Comparison of ENCODE assay signal across 9 cellular contexts in the genomic region with DNA sequence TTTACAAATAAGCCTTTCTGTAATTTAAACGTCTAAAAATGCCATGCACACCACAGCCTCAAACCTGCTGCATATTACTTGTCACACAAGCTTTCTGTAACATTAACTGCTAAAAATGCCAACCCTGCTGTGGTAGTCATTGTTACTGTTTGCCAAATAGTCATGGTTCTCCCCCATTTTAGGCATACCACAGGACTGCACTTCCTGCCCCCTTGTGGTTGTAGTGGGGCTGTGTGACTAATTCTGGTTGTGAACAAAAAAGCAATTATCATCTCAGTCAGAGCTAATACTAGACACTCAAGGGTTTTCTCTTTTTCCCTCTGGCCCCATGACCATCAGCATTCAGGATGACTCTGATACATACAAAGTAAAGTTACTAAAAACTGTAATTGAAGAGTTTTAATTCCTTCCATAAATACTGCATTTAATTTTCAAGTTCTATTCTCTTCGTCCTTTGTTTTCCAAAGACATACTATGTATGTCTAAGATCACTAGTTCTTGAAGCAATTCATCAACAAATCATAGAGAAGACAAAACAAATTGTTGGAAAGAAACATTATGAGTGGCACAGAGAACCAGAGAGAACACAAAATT. TPM values are rescaled to one million over a fixed set of nuclear protein-coding genes. Genes with fewer than 3 reads are reported as not detected.
DNase-seq lines count a peak whose midpoint lies in the region; ATAC-seq and TF ChIP-seq lines count a peak whose summit lies in the region.
"Had no signal": no experiment of that assay in that cellular context is flagged by ENCODE, and none has a peak within 500 bp of the region (broad histone marks: within the 10 kb centered on the region; RNA-seq: fewer than 3 reads in every experiment).

No MANE protein-coding gene starts in this region.

- intact Hi-C loops in activated CD4-positive, alpha-beta T cell treated with anti-CD3 and anti-CD28 coated beads, Interleukin-2, amount 10 ng/mL, durations not matched to agents 24 days and 14 days (cut with micrococcal nuclease) = loop anchor here (10.0 kb wide), 1 partner anchor 203 kb away; no protein-coding TSS in a partner anchor

- no peak overlapping the region for H3K4me2 ChIP-seq in MM.1S (ENCODE audit: low read depth, low read length)

- no peaks in the 10 kb centered on the region for H4K20me1 ChIP-seq in MM.1S (ENCODE audit: insufficient read depth, low read length)

- peak; percentile 57 for DNase-seq in activated CD4-positive, alpha-beta T cell treated with anti-CD3 and anti-CD28 coated beads, Interleukin-2, amount 10 ng/mL, durations not matched to agents 24 days and 14 days
- no peak for DNase-seq in activated CD4-positive, alpha-beta T cell treated with anti-CD3 and anti-CD28 coated beads for 4 hours
- DNase-seq in MM.1S (peak; percentile 36), amniotic epithelial cell (ENCODE audit: low read depth) (peak; percentile 25), left lobe of liver (ENCODE audit: low spot score) (no peak), NCI-H146 (lab: John Stamatoyannopoulos, UW) (no peak)
- DNase-seq in stimulated activated naive CD4-positive, alpha-beta T cell treated with Interleukin-2 at 50 U/mL for 16 hours (lab: John Stamatoyannopoulos, UW) = no peak

- no peak overlapping the region for H3K4me3 ChIP-seq in MM.1S (ENCODE audit: low read length)

- TF ChIP-seq CTCF in MM.1S (IDR thresholded peaks at IDR 0.05; ENCODE audit: low read length) = peak; percentile 49

- H3K4me3 Mint-ChIP-seq in activated CD4-positive, alpha-beta T cell treated with anti-CD3 and anti-CD28 coated beads, Interleukin-2, amount 10 ng/mL, durations not matched to agents 24 days and 14 days = no peak overlapping the region
- H3K4me3 Mint-ChIP-seq: central memory CD8-positive, alpha-beta T cell had no signal

- ATAC-seq in GM21786 (IDR thresholded peaks at IDR 0.05; ENCODE audit: unreplicated experiment) = peak; percentile 82
- ATAC-seq in left lobe of liver = peak; percentile 48

- H3K27me3 ChIP-seq in MM.1S (replicated peaks; ENCODE audit: insufficient read depth, low read length) = no peaks in the 10 kb centered on the region

- H3K27ac ChIP-seq in MM.1S (ENCODE audit: low read length) = no peak overlapping the region

- peaks cover 6% of the 10 kb centered on the region for H3K27me3 Mint-ChIP-seq in activated CD4-positive, alpha-beta T cell treated with anti-CD3 and anti-CD28 coated beads, Interleukin-2, amount 10 ng/mL, durations not matched to agents 24 days and 14 days

- no peak overlapping the region for H3K9ac ChIP-seq in MM.1S (ENCODE audit: low read length)

- H3K9me3 Mint-ChIP-seq in activated CD4-positive, alpha-beta T cell treated with anti-CD3 and anti-CD28 coated beads, Interleukin-2, amount 10 ng/mL, durations not matched to agents 24 days and 14 days = no peaks in the 10 kb centered on the region
- H3K9me3 Mint-ChIP-seq: central memory CD8-positive, alpha-beta T cell had no signal

- 0 out of 2 replicates have a peak, but pooled peaks cover 4% of the 10 kb centered on the region for H3K4me1 ChIP-seq in MM.1S (ENCODE audit: low read length)

- no peaks in the 10 kb centered on the region for H3K9me3 ChIP-seq in MM.1S (replicated peaks; ENCODE audit: insufficient read depth, low read length)

- H3K9me2 ChIP-seq in MM.1S (replicated peaks; ENCODE audit: insufficient read depth, low read length) = no peaks in the 10 kb centered on the region

- no peak overlapping the region for H3K27ac Mint-ChIP-seq in activated CD4-positive, alpha-beta T cell treated with anti-CD3 and anti-CD28 coated beads, Interleukin-2, amount 10 ng/mL, durations not matched to agents 24 days and 14 days

- no peak overlapping the region for H2AFZ ChIP-seq in MM.1S (ENCODE audit: low read length)

- H3K79me2 ChIP-seq in MM.1S (ENCODE audit: low read length) = no peaks in the 10 kb centered on the region

- H3K4me1 Mint-ChIP-seq in activated CD4-positive, alpha-beta T cell treated with anti-CD3 and anti-CD28 coated beads, Interleukin-2, amount 10 ng/mL, durations not matched to agents 24 days and 14 days = no peaks in the 10 kb centered on the region
- H3K4me1 Mint-ChIP-seq: central memory CD8-positive, alpha-beta T cell had no signal

- no peaks in the 10 kb centered on the region for H3F3A ChIP-seq in MM.1S (ENCODE audit: insufficient read depth, low read length)

- no peaks in the 10 kb centered on the region for H3K36me3 ChIP-seq in MM.1S (replicated peaks; ENCODE audit: insufficient read depth, low read length)

- no peaks in the 10 kb centered on the region for H3K36me3 Mint-ChIP-seq in activated CD4-positive, alpha-beta T cell treated with anti-CD3 and anti-CD28 coated beads, Interleukin-2, amount 10 ng/mL, durations not matched to agents 24 days and 14 days (ENCODE audit: low read depth)

RNA-seq across cellular contexts. Expression of a gene that starts 5.7 kb away (rescaled TPM):
- not detected in 2 replicates for total RNA-seq in activated CD4-positive, alpha-beta T cell treated with anti-CD3 and anti-CD28 coated beads, Interleukin-2, amount 10 ng/mL, durations not matched to agents 24 days and 14 days
- total RNA-seq in left lobe of liver = not detected

Comparison
In these comparisons a context has a peak if more than half of its experiments do, and no peak if none do; other contexts are left out.
1. DNase-seq: peak in activated CD4-positive, alpha-beta T cell treated with anti-CD3 and anti-CD28 coated beads, Interleukin-2, amount 10 ng/mL, durations not matched to agents 24 days and 14 days (single experiment), MM.1S (single experiment) and amniotic epithelial cell (single experiment); none in activated CD4-positive, alpha-beta T cell treated with anti-CD3 and anti-CD28 coated beads for 4 hours (0 of 2), left lobe of liver (single experiment), stimulated activated naive CD4-positive, alpha-beta T cell treated with Interleukin-2 at 50 U/mL for 16 hours (single experiment) and NCI-H146 (single experiment).